24 cellular contexts compared by ENCODE assay signal in genomic region chr1:90474158-90474557, GRCh38.
DNase-seq lines count a peak whose midpoint lies in the region; ATAC-seq, FAIRE-seq and TF ChIP-seq lines count a peak whose summit lies in the region.
"Had no signal": no experiment of that assay in that cellular context is flagged by ENCODE, and none has a peak within 500 bp of the region (broad histone marks: within the 10 kb centered on the region; RNA-seq: fewer than 3 reads in every experiment).

No MANE protein-coding gene starts in this region.

- H3K4me2 ChIP-seq in GM12878 (ENCODE audit: control insufficient read depth, insufficient read depth), result no peak overlapping the region
- H3K4me2 ChIP-seq: BLaER1 had no signal

- TF ChIP-seq RAD21 in GM12878 (IDR thresholded peaks at IDR 0.05; ENCODE audit: insufficient read depth, low read depth, low read length), result no peak

- SMC1A ChIA-PET in GM12878 (lab: Charles Lee; ENCODE audit: uncharacterized antibody, unreplicated experiment), result interaction anchor here (0.6 to 6.8 kb wide), 19 partner anchors 9 to 428 kb away, joined by 3 to 116 read pairs (median 3); no protein-coding TSS in a partner anchor

- no peak overlapping the region for H2AFZ ChIP-seq in GM12878 (ENCODE audit: control insufficient read depth, low read depth, low read length)

- no peaks in the 10 kb centered on the region for H3K9me3 ChIP-seq in GM12878 (replicated peaks; ENCODE audit: control insufficient read depth, insufficient read depth, low read length)
- H3K9me3 ChIP-seq: BE2C, BLaER1 had no signal

- no peak for TF ChIP-seq POLR2A in GM12878 (IDR thresholded peaks at IDR 0.05; ENCODE audit: low read depth, low read length)

- H3K27ac ChIP-seq in GM12878 (ENCODE audit: control insufficient read depth, insufficient read depth), result no peak overlapping the region
- H3K27ac ChIP-seq: BLaER1 had no signal

- H3K27me3 ChIP-seq in GM12878 (replicated peaks in 1 of 2; ENCODE audit: control insufficient read depth in 2 of 2, insufficient read depth in 2 of 2, low read length in 1 of 2), result no peaks in the 10 kb centered on the region
- H3K27me3 ChIP-seq: BE2C, BLaER1 had no signal

- DNase-seq in GM12878 (ENCODE audit: low read depth, low spot score) (no peak), SKM-1 treated with dmso at 0.1 percent for 144 hours (lab: John Stamatoyannopoulos, UW; ENCODE audit: unreplicated experiment) (no peak), middle frontal gyrus (ENCODE audit: extremely low spot score, low spot score) (no peak)
- DNase-seq: 8988T; ACHN; BE2C; C1 segment of cervical spinal cord; CD4-positive, alpha-beta memory T cell; CD4-positive, CD25-positive, alpha-beta regulatory T cell; CD8-positive, alpha-beta memory T cell; COR-L47; DMS 273 treated with DMSO at 0.1 percent for 48 hours; DMS153; DMS53; DMS79; GF-D8 had no signal

- no peak for TF ChIP-seq CTCF in GM12878 (IDR thresholded peaks at IDR 0.05 in 2 of 3, conservative IDR thresholded peaks at IDR 0.05 in 1 of 3; ENCODE audit: control insufficient read depth in 2 of 3, extremely low read depth in 1 of 3, insufficient read depth in 1 of 3, low read depth in 3 of 3, low read length in 3 of 3)

- BruUV-seq in GM12878 (replicated peaks; lab: Mats Ljungman, UMichigan), result no TSS peak

- H3K4me1 ChIP-seq in GM12878 (ENCODE audit: control insufficient read depth, insufficient read depth, low read length), result no peaks in the 10 kb centered on the region
- H3K4me1 ChIP-seq: BE2C, BLaER1 had no signal

- intact Hi-C loops in GM12878 (cut with micrococcal nuclease; ENCODE audit: unreplicated experiment), result loop anchor here (10.0 kb wide), 2 partner anchors 251 to 359 kb away; no protein-coding TSS in a partner anchor

- H4K20me1 ChIP-seq in GM12878 (ENCODE audit: control insufficient read depth, insufficient read depth), result no peaks in the 10 kb centered on the region
- H4K20me1 ChIP-seq: BLaER1 had no signal

- WGBS in GM12878 (ENCODE audit: insufficient coverage, insufficient replicate concordance, low lambda C conversion rate, missing lambda C conversion rate), result 0% methylated on average over 2 of the region's 2 CpGs

- no peak overlapping the region for H3K9ac ChIP-seq in GM12878 (ENCODE audit: control insufficient read depth, insufficient read depth, low read length)
- H3K9ac ChIP-seq: BLaER1 had no signal

- TF ChIP-seq EP300 in GM12878 (IDR thresholded peaks at IDR 0.05; ENCODE audit: borderline replicate concordance in 1 of 2, control insufficient read depth in 1 of 2, low read depth in 2 of 2, low read length in 2 of 2), result no peak

- H3K79me2 ChIP-seq in GM12878 (ENCODE audit: control insufficient read depth, insufficient read depth, low read length), result no peaks in the 10 kb centered on the region

- CTCF ChIA-PET in GM12878 (lab: Yijun Ruan, JAX), result interaction anchor here (1.0 to 6.8 kb wide), 10 partner anchors 9 to 341 kb away, joined by 3 to 77 read pairs (median 24); no protein-coding TSS in a partner anchor

- POLR2A ChIA-PET in GM12878 (lab: Charles Lee), result interaction anchor here (0.7 kb wide), 1 partner anchor 12 kb away, joined by 3 read pairs; no protein-coding TSS in a partner anchor

- RAD21 ChIA-PET in GM12878 (lab: Charles Lee; ENCODE audit: unreplicated experiment), result interaction anchor here (0.8 to 6.7 kb wide), 10 partner anchors 13 to 355 kb away, joined by 3 to 96 read pairs (median 27); no protein-coding TSS in a partner anchor

- FAIRE-seq in GM12878 (lab: Jason Lieb, UNC), result no peak
- FAIRE-seq: A204.1, G401.6, GM12892, GM18507 had no signal

- no peak overlapping the region for H3K4me3 ChIP-seq in GM12878
- H3K4me3 ChIP-seq: BLaER1 had no signal

- ATAC-seq in GM18517 (IDR thresholded peaks at IDR 0.05; ENCODE audit: unreplicated experiment), result peak; percentile 79
- ATAC-seq in GM21786 (IDR thresholded peaks at IDR 0.05; ENCODE audit: unreplicated experiment), result peak; percentile 57
- peak; percentile 67 for ATAC-seq in GM12878
- ATAC-seq in GM21529 (IDR thresholded peaks at IDR 0.05; ENCODE audit: unreplicated experiment), result no peak

- in situ Hi-C loops in GM12878 (cut with MboI), result no loop called here

- H3K36me3 ChIP-seq in GM12878 (ENCODE audit: control insufficient read depth in 2 of 2, insufficient read depth in 2 of 2, low read length in 1 of 2), result no peaks in the 10 kb centered on the region
- H3K36me3 ChIP-seq: BE2C, BLaER1 had no signal

TF ChIP-seq in GM12878, 131 proteins besides CTCF, POLR2A, EP300 and RAD21:
- TF ChIP-seq ETV6 (conservative IDR thresholded peaks at IDR 0.05 in 1 of 2, IDR thresholded peaks at IDR 0.05 in 1 of 2; ENCODE audit: borderline replicate concordance in 1 of 2, low read depth in 1 of 2), result no peak
- no peak for TF ChIP-seq PML (IDR thresholded peaks at IDR 0.05; ENCODE audit: low read length)
- no peak for TF ChIP-seq SP1 (IDR thresholded peaks at IDR 0.05; ENCODE audit: low read depth, low read length)
- TF ChIP-seq TCF3 (IDR thresholded peaks at IDR 0.05; ENCODE audit: borderline replicate concordance, insufficient read depth, low read depth, low read length), result no peak
- TF ChIP-seq ZNF217 (IDR thresholded peaks at IDR 0.05), result no peak
- TF ChIP-seq, protein P1, sequence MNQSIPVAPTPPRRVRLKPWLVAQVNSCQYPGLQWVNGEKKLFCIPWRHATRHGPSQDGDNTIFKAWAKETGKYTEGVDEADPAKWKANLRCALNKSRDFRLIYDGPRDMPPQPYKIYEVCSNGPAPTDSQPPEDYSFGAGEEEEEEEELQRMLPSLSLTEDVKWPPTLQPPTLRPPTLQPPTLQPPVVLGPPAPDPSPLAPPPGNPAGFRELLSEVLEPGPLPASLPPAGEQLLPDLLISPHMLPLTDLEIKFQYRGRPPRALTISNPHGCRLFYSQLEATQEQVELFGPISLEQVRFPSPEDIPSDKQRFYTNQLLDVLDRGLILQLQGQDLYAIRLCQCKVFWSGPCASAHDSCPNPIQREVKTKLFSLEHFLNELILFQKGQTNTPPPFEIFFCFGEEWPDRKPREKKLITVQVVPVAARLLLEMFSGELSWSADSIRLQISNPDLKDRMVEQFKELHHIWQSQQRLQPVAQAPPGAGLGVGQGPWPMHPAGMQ (IDR thresholded peaks at IDR 0.05; ENCODE audit: borderline replicate concordance), result no peak
- no peak for TF ChIP-seq SREBF2 (IDR thresholded peaks at IDR 0.05; ENCODE audit: low read length)
- no peak for TF ChIP-seq ZBTB40 (IDR thresholded peaks at IDR 0.05; ENCODE audit: borderline replicate concordance)
- no peak for TF ChIP-seq NFIC (IDR thresholded peaks at IDR 0.05; ENCODE audit: low read depth, low read length)
- TF ChIP-seq ZNF207 (IDR thresholded peaks at IDR 0.05; ENCODE audit: borderline replicate concordance), result no peak
- TF ChIP-seq TBL1XR1 (IDR thresholded peaks at IDR 0.05; ENCODE audit: low read depth, low read length), result no peak
- no peak for TF ChIP-seq HDAC6 (IDR thresholded peaks at IDR 0.05; ENCODE audit: unreplicated experiment)
